In the genomic region with DNA sequence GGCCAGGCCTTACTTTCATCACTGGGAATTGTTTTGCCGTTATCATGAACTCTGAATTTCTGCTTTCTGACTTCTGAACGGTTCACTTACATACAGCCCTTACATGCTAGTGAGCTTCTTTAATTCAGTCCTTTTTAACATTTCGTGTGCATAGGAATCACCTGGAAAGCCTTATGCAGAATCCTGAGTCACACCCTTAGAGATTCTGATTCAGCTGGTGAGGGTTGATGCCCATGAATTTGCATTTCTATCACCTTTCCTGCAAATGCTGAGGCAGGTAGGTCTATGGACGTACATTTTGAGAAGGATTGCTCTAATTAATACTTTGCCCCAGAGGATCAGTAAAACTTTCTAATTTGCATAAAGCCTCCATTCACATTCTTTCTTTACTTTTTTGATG, we compare ENCODE assay signal across 1 cellular context.
TF ChIP-seq lines count a peak whose summit lies in the region.

No MANE protein-coding gene starts in this region.

TF ChIP-seq in HepG2, 621 proteins besides CTCF, POLR2A, EP300 and RAD21:
- TF ChIP-seq, protein P1, sequence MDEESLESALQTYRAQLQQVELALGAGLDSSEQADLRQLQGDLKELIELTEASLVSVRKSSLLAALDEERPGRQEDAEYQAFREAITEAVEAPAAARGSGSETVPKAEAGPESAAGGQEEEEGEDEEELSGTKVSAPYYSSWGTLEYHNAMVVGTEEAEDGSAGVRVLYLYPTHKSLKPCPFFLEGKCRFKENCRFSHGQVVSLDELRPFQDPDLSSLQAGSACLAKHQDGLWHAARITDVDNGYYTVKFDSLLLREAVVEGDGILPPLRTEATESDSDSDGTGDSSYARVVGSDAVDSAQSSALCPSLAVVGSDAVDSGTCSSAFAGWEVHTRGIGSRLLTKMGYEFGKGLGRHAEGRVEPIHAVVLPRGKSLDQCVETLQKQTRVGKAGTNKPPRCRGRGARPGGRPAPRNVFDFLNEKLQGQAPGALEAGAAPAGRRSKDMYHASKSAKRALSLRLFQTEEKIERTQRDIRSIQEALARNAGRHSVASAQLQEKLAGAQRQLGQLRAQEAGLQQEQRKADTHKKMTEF (CRISPR knock-in tag; IDR thresholded peaks at IDR 0.05): no peak
- TF ChIP-seq SP140L (CRISPR knock-in tag; IDR thresholded peaks at IDR 0.05; ENCODE audit: borderline replicate concordance) (no peak), ZEB1 (IDR thresholded peaks at IDR 0.05; ENCODE audit: insufficient replicate concordance, low read depth) (no peak), NFE2L2 (IDR thresholded peaks at IDR 0.05; ENCODE audit: low read length) (no peak), ZNF850 (CRISPR knock-in tag; conservative IDR thresholded peaks at IDR 0.05) (no peak), NFRKB (IDR thresholded peaks at IDR 0.05) (no peak), ZNF282 (IDR thresholded peaks at IDR 0.05; ENCODE audit: partially characterized antibody) (no peak), ZNF12 (CRISPR knock-in tag; IDR thresholded peaks at IDR 0.05) (no peak), ZNF44 (CRISPR knock-in tag; IDR thresholded peaks at IDR 0.05) (no peak), ZNF766 (CRISPR knock-in tag; IDR thresholded peaks at IDR 0.05; ENCODE audit: borderline replicate concordance) (no peak), ZNF510 (CRISPR knock-in tag; IDR thresholded peaks at IDR 0.05; ENCODE audit: low read depth) (no peak), KLF13 (CRISPR knock-in tag; IDR thresholded peaks at IDR 0.05) (no peak)
- TF ChIP-seq, protein P2, sequence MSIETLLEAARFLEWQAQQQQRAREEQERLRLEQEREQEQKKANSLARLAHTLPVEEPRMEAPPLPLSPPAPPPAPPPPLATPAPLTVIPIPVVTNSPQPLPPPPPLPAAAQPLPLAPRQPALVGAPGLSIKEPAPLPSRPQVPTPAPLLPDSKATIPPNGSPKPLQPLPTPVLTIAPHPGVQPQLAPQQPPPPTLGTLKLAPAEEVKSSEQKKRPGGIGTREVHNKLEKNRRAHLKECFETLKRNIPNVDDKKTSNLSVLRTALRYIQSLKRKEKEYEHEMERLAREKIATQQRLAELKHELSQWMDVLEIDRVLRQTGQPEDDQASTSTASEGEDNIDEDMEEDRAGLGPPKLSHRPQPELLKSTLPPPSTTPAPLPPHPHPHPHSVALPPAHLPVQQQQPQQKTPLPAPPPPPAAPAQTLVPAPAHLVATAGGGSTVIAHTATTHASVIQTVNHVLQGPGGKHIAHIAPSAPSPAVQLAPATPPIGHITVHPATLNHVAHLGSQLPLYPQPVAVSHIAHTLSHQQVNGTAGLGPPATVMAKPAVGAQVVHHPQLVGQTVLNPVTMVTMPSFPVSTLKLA (IDR thresholded peaks at IDR 0.05): no peak
- TF ChIP-seq, protein P3, sequence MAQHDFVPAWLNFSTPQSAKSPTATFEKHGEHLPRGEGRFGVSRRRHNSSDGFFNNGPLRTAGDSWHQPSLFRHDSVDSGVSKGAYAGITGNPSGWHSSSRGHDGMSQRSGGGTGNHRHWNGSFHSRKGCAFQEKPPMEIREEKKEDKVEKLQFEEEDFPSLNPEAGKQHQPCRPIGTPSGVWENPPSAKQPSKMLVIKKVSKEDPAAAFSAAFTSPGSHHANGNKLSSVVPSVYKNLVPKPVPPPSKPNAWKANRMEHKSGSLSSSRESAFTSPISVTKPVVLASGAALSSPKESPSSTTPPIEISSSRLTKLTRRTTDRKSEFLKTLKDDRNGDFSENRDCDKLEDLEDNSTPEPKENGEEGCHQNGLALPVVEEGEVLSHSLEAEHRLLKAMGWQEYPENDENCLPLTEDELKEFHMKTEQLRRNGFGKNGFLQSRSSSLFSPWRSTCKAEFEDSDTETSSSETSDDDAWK (CRISPR knock-in tag; IDR thresholded peaks at IDR 0.05): no peak
- TF ChIP-seq, protein P4, sequence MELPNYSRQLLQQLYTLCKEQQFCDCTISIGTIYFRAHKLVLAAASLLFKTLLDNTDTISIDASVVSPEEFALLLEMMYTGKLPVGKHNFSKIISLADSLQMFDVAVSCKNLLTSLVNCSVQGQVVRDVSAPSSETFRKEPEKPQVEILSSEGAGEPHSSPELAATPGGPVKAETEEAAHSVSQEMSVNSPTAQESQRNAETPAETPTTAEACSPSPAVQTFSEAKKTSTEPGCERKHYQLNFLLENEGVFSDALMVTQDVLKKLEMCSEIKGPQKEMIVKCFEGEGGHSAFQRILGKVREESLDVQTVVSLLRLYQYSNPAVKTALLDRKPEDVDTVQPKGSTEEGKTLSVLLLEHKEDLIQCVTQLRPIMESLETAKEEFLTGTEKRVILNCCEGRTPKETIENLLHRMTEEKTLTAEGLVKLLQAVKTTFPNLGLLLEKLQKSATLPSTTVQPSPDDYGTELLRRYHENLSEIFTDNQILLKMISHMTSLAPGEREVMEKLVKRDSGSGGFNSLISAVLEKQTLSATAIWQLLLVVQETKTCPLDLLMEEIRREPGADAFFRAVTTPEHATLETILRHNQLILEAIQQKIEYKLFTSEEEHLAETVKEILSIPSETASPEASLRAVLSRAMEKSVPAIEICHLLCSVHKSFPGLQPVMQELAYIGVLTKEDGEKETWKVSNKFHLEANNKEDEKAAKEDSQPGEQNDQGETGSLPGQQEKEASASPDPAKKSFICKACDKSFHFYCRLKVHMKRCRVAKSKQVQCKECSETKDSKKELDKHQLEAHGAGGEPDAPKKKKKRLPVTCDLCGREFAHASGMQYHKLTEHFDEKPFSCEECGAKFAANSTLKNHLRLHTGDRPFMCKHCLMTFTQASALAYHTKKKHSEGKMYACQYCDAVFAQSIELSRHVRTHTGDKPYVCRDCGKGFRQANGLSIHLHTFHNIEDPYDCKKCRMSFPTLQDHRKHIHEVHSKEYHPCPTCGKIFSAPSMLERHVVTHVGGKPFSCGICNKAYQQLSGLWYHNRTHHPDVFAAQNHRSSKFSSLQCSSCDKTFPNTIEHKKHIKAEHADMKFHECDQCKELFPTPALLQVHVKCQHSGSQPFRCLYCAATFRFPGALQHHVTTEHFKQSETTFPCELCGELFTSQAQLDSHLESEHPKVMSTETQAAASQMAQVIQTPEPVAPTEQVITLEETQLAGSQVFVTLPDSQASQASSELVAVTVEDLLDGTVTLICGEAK (IDR thresholded peaks at IDR 0.05): no peak
- TF ChIP-seq, protein P4 (CRISPR knock-in tag; IDR thresholded peaks at IDR 0.05): no peak
